Comparison of ENCODE assay signal across 7 cellular contexts in the genomic region with DNA sequence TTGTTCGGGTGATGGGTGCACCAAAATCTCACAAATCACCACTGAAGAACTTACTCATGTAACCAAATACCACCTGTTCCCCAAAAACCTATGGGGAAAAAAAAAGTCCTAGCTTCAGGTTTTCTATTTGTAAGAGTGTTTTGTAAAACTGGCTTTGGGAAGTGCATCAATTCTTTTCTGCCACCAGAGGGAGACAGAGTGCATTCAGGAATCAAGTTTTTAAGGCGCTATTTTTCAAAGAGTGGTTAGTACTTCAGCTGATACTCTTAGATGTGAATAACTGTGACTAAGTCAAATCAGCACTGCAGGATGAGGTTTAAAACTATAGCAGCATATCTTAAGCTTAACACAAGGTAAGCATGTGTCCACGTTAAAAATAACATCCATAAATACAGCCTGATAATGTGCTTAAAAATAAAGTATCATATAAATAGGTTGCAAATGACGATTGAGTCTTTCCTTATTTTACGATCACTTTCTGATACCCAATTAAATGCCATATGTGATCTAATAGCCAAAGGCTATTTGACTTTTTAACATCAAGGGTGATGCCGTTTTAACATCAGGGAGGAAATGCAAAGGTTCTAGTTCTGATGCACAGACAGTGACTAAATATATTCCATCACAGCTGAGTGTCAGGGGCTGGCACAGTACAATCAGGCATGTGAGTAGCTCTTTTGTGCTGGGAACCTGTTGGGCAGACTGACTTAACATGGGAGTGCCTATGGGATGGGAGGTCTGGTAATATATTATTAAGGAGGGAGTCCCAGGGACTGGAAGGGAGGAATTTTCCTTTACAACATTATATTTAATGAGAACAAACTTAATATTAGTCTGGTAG. TPM values are rescaled to one million over a fixed set of nuclear protein-coding genes. Genes with fewer than 3 reads are reported as not detected.
DNase-seq lines count a peak whose midpoint lies in the region; ATAC-seq and TF ChIP-seq lines count a peak whose summit lies in the region.

No MANE protein-coding gene starts in this region.

- POLR2A ChIA-PET in HCT116 (lab: Charles Lee): no interaction called here
- POLR2A ChIA-PET in RWPE1 (lab: Yijun Ruan, JAX; ENCODE audit: low non-redundant PET): no interaction called here
- POLR2A ChIA-PET in naive thymus-derived CD4-positive, alpha-beta T cell (lab: Charles Lee): no interaction called here

- H3K9me3 ChIP-seq in HCT116 (ENCODE audit: control insufficient read depth in 1 of 2, insufficient read depth in 1 of 2, low read depth in 1 of 2, low read length in 2 of 2): no peaks in the 10 kb centered on the region
- no peaks in the 10 kb centered on the region for H3K9me3 ChIP-seq in naive thymus-derived CD4-positive, alpha-beta T cell (ENCODE audit: control insufficient read depth in 2 of 3, low read length in 3 of 3)

- no peaks in the 10 kb centered on the region for H4K20me1 ChIP-seq in HCT116 (ENCODE audit: insufficient read depth)

- H3K79me2 ChIP-seq in HCT116 (ENCODE audit: insufficient read depth, low read length): no peaks in the 10 kb centered on the region

- intact Hi-C loops in HCT116 (cut with micrococcal nuclease): loop anchor here (5.0 kb wide), 1 partner anchor 248 kb away; no protein-coding TSS in a partner anchor
- intact Hi-C loops in naive thymus-derived CD4-positive, alpha-beta T cell (cut with micrococcal nuclease): loop anchor here in 1 of 2 donors (2.0 kb wide), 1 partner anchor 247 kb away; no protein-coding TSS in a partner anchor

- peak; percentile 57 for TF ChIP-seq RAD21 in HCT116 (IDR thresholded peaks at IDR 0.05; ENCODE audit: low read depth)

- peaks cover 19 to 46% (median 41%) of the 10 kb centered on the region in 5 donors for H3K27me3 Mint-ChIP-seq in naive thymus-derived CD4-positive, alpha-beta T cell

- BruUV-seq in HCT116 (replicated peaks; lab: Mats Ljungman, UMichigan): no TSS peak

- no peak overlapping the region for H3K4me3 ChIP-seq in HCT116 (replicated peaks in 1 of 2; ENCODE audit: low read depth in 1 of 2, low read length in 2 of 2)
- no peak overlapping the region for H3K4me3 ChIP-seq in naive thymus-derived CD4-positive, alpha-beta T cell (ENCODE audit: low read length)

- H2AFZ ChIP-seq in HCT116 (ENCODE audit: low read depth, low read length, poor library complexity, severe bottlenecking): peak overlapping the region; percentile 75

- H3K9me2 ChIP-seq in HCT116 (ENCODE audit: insufficient read depth): no peaks in the 10 kb centered on the region

- peaks cover 0 to 2% (median 0%) of the 10 kb centered on the region in 7 donors for H3K4me1 Mint-ChIP-seq in naive thymus-derived CD4-positive, alpha-beta T cell

- no peaks in the 10 kb centered on the region for H3K27me3 ChIP-seq in HCT116 (ENCODE audit: insufficient read depth, low read length)
- H3K27me3 ChIP-seq in naive thymus-derived CD4-positive, alpha-beta T cell (ENCODE audit: control insufficient read depth in 2 of 2, insufficient read depth in 2 of 2, low read length in 2 of 2): peaks cover 3 to 7% of the 10 kb centered on the region in 2 donors

- no peak overlapping the region for H3K27ac Mint-ChIP-seq in naive thymus-derived CD4-positive, alpha-beta T cell

- RAD21 ChIA-PET in HCT116 (lab: Charles Lee; ENCODE audit: low non-redundant PET in 1 of 2, low total read pairs in 2 of 2, uncharacterized antibody in 2 of 2, unreplicated experiment in 2 of 2): interaction anchor here (0.6 to 0.9 kb wide), 3 partner anchors 9 to 58 kb away, joined by 3 to 8 read pairs (median 5); no protein-coding TSS in a partner anchor

- H3K4me3 Mint-ChIP-seq in naive thymus-derived CD4-positive, alpha-beta T cell: no peak overlapping the region

- TF ChIP-seq POLR2A in HCT116 (IDR thresholded peaks at IDR 0.05; ENCODE audit: borderline replicate concordance, extremely low read depth, insufficient read depth, insufficient read length): no peak

- no peak overlapping the region for H3K9ac ChIP-seq in HCT116 (ENCODE audit: low read length)

- ATAC-seq in HCT116: peak; percentile 40; the same call in 1 of the 2 replicates
- peak; percentile 34 for ATAC-seq in naive thymus-derived CD4-positive, alpha-beta T cell
- ATAC-seq in HG02623 (IDR thresholded peaks at IDR 0.05; ENCODE audit: unreplicated experiment): no peak

- TF ChIP-seq CTCF in HCT116 (IDR thresholded peaks at IDR 0.05 in 2 of 3, conservative IDR thresholded peaks at IDR 0.05 in 1 of 3; ENCODE audit: borderline replicate concordance in 1 of 3, insufficient read depth in 1 of 3, low read depth in 2 of 3, low read length in 2 of 3): peak; percentile 59 to 84 (median 81); a peak in 5 of 6 replicates
- peak; percentile 94 for TF ChIP-seq CTCF in RWPE1 (conservative IDR thresholded peaks at IDR 0.05; ENCODE audit: low read depth)

- no peak overlapping the region for H3K4me2 ChIP-seq in HCT116 (ENCODE audit: low read length)

- H3K9me3 Mint-ChIP-seq in naive thymus-derived CD4-positive, alpha-beta T cell: no peaks in the 10 kb centered on the region

- H3K27ac ChIP-seq in HCT116 (ENCODE audit: low read depth, low read length) (no peak overlapping the region), RWPE1 (no peak overlapping the region), epithelial cell of prostate (no peak overlapping the region)
- H3K27ac ChIP-seq in naive thymus-derived CD4-positive, alpha-beta T cell (ENCODE audit: low read depth, low read length): no peak overlapping the region

- H3K4me1 ChIP-seq in HCT116 (ENCODE audit: control insufficient read depth in 1 of 2, insufficient read depth in 2 of 2, low read length in 2 of 2): peaks cover 0 to 12% of the 10 kb centered on the region in 2 experiments; a peak in 3 of 4 replicates
- H3K4me1 ChIP-seq in naive thymus-derived CD4-positive, alpha-beta T cell (ENCODE audit: control insufficient read depth in 2 of 2, insufficient read depth in 2 of 2, low read length in 2 of 2): no peaks in the 10 kb centered on the region

- DNase-seq in DMS53 treated with DMSO at 0.1 percent for 48 hours (lab: John Stamatoyannopoulos, UW; ENCODE audit: unreplicated experiment): peak; percentile 55
- peak; percentile 61 for DNase-seq in HCT116 (ENCODE audit: low read depth, low spot score)
- peak; percentile 30 for DNase-seq in RWPE1 (ENCODE audit: low spot score)
- DNase-seq in epithelial cell of prostate (ENCODE audit: low read depth, low spot score): peak; percentile 6
- peak in 5 of 9 donors; percentile 14 to 43 (median 35) for DNase-seq in naive thymus-derived CD4-positive, alpha-beta T cell
- DNase-seq in stimulated activated CD4-positive, alpha-beta T cell treated with anti-CD3 and anti-CD28 coated beads, Interleukin-2, amount 100 ng/mL, for 24 hours: no peak

- no peaks in the 10 kb centered on the region for H3K36me3 Mint-ChIP-seq in naive thymus-derived CD4-positive, alpha-beta T cell

- CTCF ChIA-PET in HCT116 (lab: Charles Lee): interaction anchor here (0.6 to 1.9 kb wide), 21 partner anchors 8 to 1212 kb away, joined by 3 to 19 read pairs (median 5); a partner anchor contains a TSS
- CTCF ChIA-PET in RWPE1 (lab: Yijun Ruan, JAX): interaction anchor here (0.5 to 1.6 kb wide), 18 partner anchors 8 to 1120 kb away, joined by 3 to 10 read pairs (median 4); a partner anchor contains a TSS
- CTCF ChIA-PET in naive thymus-derived CD4-positive, alpha-beta T cell (lab: Charles Lee): interaction anchor here (0.6 to 1.7 kb wide), 7 partner anchors 8 to 245 kb away, joined by 3 to 5 read pairs (median 3); a partner anchor contains a TSS

- H3K36me3 ChIP-seq in HCT116 (ENCODE audit: control insufficient read depth in 1 of 2, insufficient read depth in 2 of 2, low read length in 2 of 2): no peaks in the 10 kb centered on the region
- no peaks in the 10 kb centered on the region for H3K36me3 ChIP-seq in naive thymus-derived CD4-positive, alpha-beta T cell (ENCODE audit: control insufficient read depth in 2 of 3, insufficient read depth in 3 of 3, low read length in 3 of 3)

TF ChIP-seq in HCT116, 20 proteins besides CTCF, POLR2A, EP300 and RAD21:
- TF ChIP-seq FOSL1 (IDR thresholded peaks at IDR 0.05; ENCODE audit: low read depth): no peak
- TF ChIP-seq, protein P1, sequence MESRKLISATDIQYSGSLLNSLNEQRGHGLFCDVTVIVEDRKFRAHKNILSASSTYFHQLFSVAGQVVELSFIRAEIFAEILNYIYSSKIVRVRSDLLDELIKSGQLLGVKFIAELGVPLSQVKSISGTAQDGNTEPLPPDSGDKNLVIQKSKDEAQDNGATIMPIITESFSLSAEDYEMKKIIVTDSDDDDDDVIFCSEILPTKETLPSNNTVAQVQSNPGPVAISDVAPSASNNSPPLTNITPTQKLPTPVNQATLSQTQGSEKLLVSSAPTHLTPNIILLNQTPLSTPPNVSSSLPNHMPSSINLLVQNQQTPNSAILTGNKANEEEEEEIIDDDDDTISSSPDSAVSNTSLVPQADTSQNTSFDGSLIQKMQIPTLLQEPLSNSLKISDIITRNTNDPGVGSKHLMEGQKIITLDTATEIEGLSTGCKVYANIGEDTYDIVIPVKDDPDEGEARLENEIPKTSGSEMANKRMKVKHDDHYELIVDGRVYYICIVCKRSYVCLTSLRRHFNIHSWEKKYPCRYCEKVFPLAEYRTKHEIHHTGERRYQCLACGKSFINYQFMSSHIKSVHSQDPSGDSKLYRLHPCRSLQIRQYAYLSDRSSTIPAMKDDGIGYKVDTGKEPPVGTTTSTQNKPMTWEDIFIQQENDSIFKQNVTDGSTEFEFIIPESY (IDR thresholded peaks at IDR 0.05; ENCODE audit: extremely low read depth, insufficient replicate concordance, low read length): no peak
- no peak for TF ChIP-seq ZNF274 (IDR thresholded peaks at IDR 0.05; ENCODE audit: low read depth, low read length)
- TF ChIP-seq TCF7L2 (IDR thresholded peaks at IDR 0.05; ENCODE audit: borderline replicate concordance, extremely low read depth, insufficient read depth, insufficient read length): no peak
- no peak for TF ChIP-seq EGR1 (IDR thresholded peaks at IDR 0.05; ENCODE audit: low read depth)
- no peak for TF ChIP-seq CEBPB (IDR thresholded peaks at IDR 0.05; ENCODE audit: low read depth)
- TF ChIP-seq SIN3A (IDR thresholded peaks at IDR 0.05; ENCODE audit: low read depth): no peak
- no peak for TF ChIP-seq JUND (IDR thresholded peaks at IDR 0.05)
- no peak for TF ChIP-seq SP1 (IDR thresholded peaks at IDR 0.05; ENCODE audit: low read depth)
- TF ChIP-seq POLR2AphosphoS5 (IDR thresholded peaks at IDR 0.05; ENCODE audit: low read depth, low read length): no peak
- TF ChIP-seq CBX3 (IDR thresholded peaks at IDR 0.05; ENCODE audit: low read depth): no peak
- TF ChIP-seq ELF1 (IDR thresholded peaks at IDR 0.05; ENCODE audit: borderline replicate concordance, low read depth): no peak
- no peak for TF ChIP-seq EZH2phosphoT487 (IDR thresholded peaks at IDR 0.05; ENCODE audit: borderline replicate concordance)
- TF ChIP-seq ZFX (IDR thresholded peaks at IDR 0.05): no peak
- no peak for TF ChIP-seq EZH2 (IDR thresholded peaks at IDR 0.05)

RNA-seq across cellular contexts. Expression of a gene that starts 10.6 kb away (rescaled TPM):
- total RNA-seq in HCT116 (2021; ENCODE audit: unreplicated experiment): not detected
- not detected in 2 replicates for polyA plus RNA-seq in HCT116 (2012)
- total RNA-seq in naive thymus-derived CD4-positive, alpha-beta T cell: not detected
- polyA plus RNA-seq in naive thymus-derived CD4-positive, alpha-beta T cell: not detected

Comparison
In these comparisons a context has a peak if more than half of its experiments do, and no peak if none do; other contexts are left out.
1. DNase-seq: peak in DMS53 treated with DMSO at 0.1 percent for 48 hours (single experiment), HCT116 (single experiment), RWPE1 (single experiment), epithelial cell of prostate (single experiment) and naive thymus-derived CD4-positive, alpha-beta T cell (5 of 9); none in stimulated activated CD4-positive, alpha-beta T cell treated with anti-CD3 and anti-CD28 coated beads, Interleukin-2, amount 100 ng/mL, for 24 hours (0 of 2).